In genomic region chr6:8082572-8082953, GRCh38 we compare ENCODE assay signal across 14 cellular contexts. TPM values are rescaled to one million over a fixed set of nuclear protein-coding genes. Genes with fewer than 3 reads are reported as not detected.
A peak's percentile ranks its signal among the peaks of the same experiment; 100 is the strongest.
DNase-seq lines count a peak whose midpoint lies in the region; ATAC-seq and TF ChIP-seq lines count a peak whose summit lies in the region.
"Had no signal": no experiment of that assay in that cellular context is flagged by ENCODE, and none has a peak within 500 bp of the region (broad histone marks: within the 10 kb centered on the region; RNA-seq: fewer than 3 reads in every experiment).

No MANE protein-coding gene starts in this region.

- CTCF ChIA-PET in PC-3 (lab: Charles Lee) (no interaction called here), mammary epithelial cell (lab: Charles Lee; ENCODE audit: low non-redundant PET) (no interaction called here), OCI-LY7 (lab: Charles Lee; ENCODE audit: unreplicated experiment) (no interaction called here)

- 100% methylated on average over 1 of the region's 1 CpG for WGBS in mammary epithelial cell (ENCODE audit: low coverage, missing lambda C conversion rate)

- dilution Hi-C loops in mammary epithelial cell (cut with HindIII; ENCODE audit: low sequenced_read_pairs) = no loop called here

- H2AFZ ChIP-seq in PC-3 (ENCODE audit: low read length) (no peak overlapping the region), mammary epithelial cell (ENCODE audit: low read depth, low read length) (no peak overlapping the region), OCI-LY7 (ENCODE audit: low read length) (no peak overlapping the region)

- peak overlapping the region; percentile 72 for H3K27ac ChIP-seq in 22Rv1
- peak overlapping the region; percentile 86 for H3K27ac ChIP-seq in PC-3 (ENCODE audit: low read length)
- peak overlapping the region; percentile 59 for H3K27ac ChIP-seq in mammary epithelial cell (ENCODE audit: insufficient read depth, low read depth, low read length)
- H3K27ac ChIP-seq in OCI-LY7 (ENCODE audit: low read depth, low read length, poor library complexity, severe bottlenecking) = no peak overlapping the region

- peaks cover 3% of the 10 kb centered on the region for H3K9me3 Mint-ChIP-seq in nephron
- H3K9me3 Mint-ChIP-seq: activated B cell treated with CpG ODN at 0.5 μM for 24 hours; activated naive CD4-positive, alpha-beta T cell treated with anti-CD3 and anti-CD28 coated beads, Interleukin-2, amount 50 U/mL, for 72 hours; T-cell had no signal

- H3K27me3 Mint-ChIP-seq in nephron (ENCODE audit: low read depth) = peaks cover 3% of the 10 kb centered on the region
- H3K27me3 Mint-ChIP-seq: activated B cell treated with CpG ODN at 0.5 μM for 24 hours, T-cell had no signal

- no peaks in the 10 kb centered on the region for H3K27me3 ChIP-seq in PC-3 (ENCODE audit: low read length)
- no peaks in the 10 kb centered on the region for H3K27me3 ChIP-seq in mammary epithelial cell (ENCODE audit: insufficient read depth, low read length)
- H3K27me3 ChIP-seq: esophagus muscularis mucosa had no signal

- DNase-seq in PC-3 = no peak
- DNase-seq in mammary epithelial cell = no peak
- DNase-seq in amniotic stem cell (lab: John Stamatoyannopoulos, UW) = no peak
- DNase-seq in OCI-LY7 (ENCODE audit: low spot score) = no peak
- DNase-seq in effector CD8-positive, alpha-beta T cell (lab: John Stamatoyannopoulos, UW) = no peak
- DNase-seq: activated B cell treated with CpG ODN at 0.5 μM for 24 hours, NCI-H2029, NCI-H510A treated with DMSO at 0.1 percent for 48 hours, T-cell had no signal

- TF ChIP-seq CTCF in 22Rv1 (IDR thresholded peaks at IDR 0.05) = no peak
- TF ChIP-seq CTCF in PC-3 (conservative IDR thresholded peaks at IDR 0.05; ENCODE audit: low read depth, low read length) = no peak
- no peak for TF ChIP-seq CTCF in mammary epithelial cell (conservative IDR thresholded peaks at IDR 0.05 in 1 of 2, IDR thresholded peaks at IDR 0.05 in 1 of 2; ENCODE audit: extremely low read depth in 1 of 2, insufficient read depth in 1 of 2, low read depth in 1 of 2, low read length in 2 of 2)
- TF ChIP-seq CTCF in nephron (IDR thresholded peaks at IDR 0.05; ENCODE audit: unreplicated experiment in 3 of 3) = no peak
- no peak for TF ChIP-seq CTCF in OCI-LY7 (conservative IDR thresholded peaks at IDR 0.05; ENCODE audit: low read length)

- H3K36me3 ChIP-seq in PC-3 (ENCODE audit: low read depth, low read length) = peaks cover 8% of the 10 kb centered on the region; the same call in 1 of the 2 replicates
- peaks cover 4% of the 10 kb centered on the region for H3K36me3 ChIP-seq in mammary epithelial cell (ENCODE audit: insufficient read depth, low read length)
- peaks cover 91% of the 10 kb centered on the region for H3K36me3 ChIP-seq in OCI-LY7 (ENCODE audit: insufficient read depth, low read length)

- peaks cover 14% of the 10 kb centered on the region for H3F3A ChIP-seq in PC-3 (ENCODE audit: low read length, unreplicated experiment)

- H3K9me3 ChIP-seq in PC-3 (ENCODE audit: low read length) (no peaks in the 10 kb centered on the region), mammary epithelial cell (replicated peaks; ENCODE audit: insufficient read depth, low read length) (no peaks in the 10 kb centered on the region), OCI-LY7 (ENCODE audit: low read length) (no peaks in the 10 kb centered on the region)
- H3K9me3 ChIP-seq: esophagus muscularis mucosa had no signal

- peaks cover 49% of the 10 kb centered on the region for H3K79me2 ChIP-seq in PC-3 (ENCODE audit: low read length)
- H3K79me2 ChIP-seq in mammary epithelial cell (ENCODE audit: insufficient read depth, low read length) = peaks cover 45% of the 10 kb centered on the region
- H3K79me2 ChIP-seq in OCI-LY7 (ENCODE audit: insufficient read depth, low read depth, low read length) = peaks cover 16% of the 10 kb centered on the region; the same call in 1 of the 2 replicates

- in situ Hi-C loops in mammary epithelial cell (cut with MboI; ENCODE audit: low sequenced_read_pairs in 2 of 2) = no loop called here

- H3K4me3 Mint-ChIP-seq in nephron = no peak overlapping the region
- H3K4me3 Mint-ChIP-seq: activated B cell treated with CpG ODN at 0.5 μM for 24 hours, T-cell had no signal

- no TSS peak for BruUV-seq in PC-3 (replicated peaks; lab: Mats Ljungman, UMichigan)
- no TSS peak for BruUV-seq in mammary epithelial cell (replicated peaks; lab: Mats Ljungman, UMichigan)
- BruUV-seq in OCI-LY7 (replicated peaks; lab: Mats Ljungman, UMichigan) = no TSS peak

- H3K4me2 ChIP-seq in PC-3 (ENCODE audit: low read length) = peak overlapping the region; percentile 53
- H3K4me2 ChIP-seq in mammary epithelial cell (ENCODE audit: insufficient read depth, low read depth, low read length) = peak overlapping the region; percentile 8
- H3K4me2 ChIP-seq in OCI-LY7 (ENCODE audit: low read length) = no peak overlapping the region

- H3K9ac ChIP-seq in PC-3 (ENCODE audit: low read length) = peak overlapping the region; percentile 52
- H3K9ac ChIP-seq in mammary epithelial cell (ENCODE audit: insufficient read depth, low read length) = no peak overlapping the region

- peaks cover 67% of the 10 kb centered on the region for H3K4me1 ChIP-seq in PC-3 (ENCODE audit: insufficient read depth, low read length)
- H3K4me1 ChIP-seq in mammary epithelial cell (ENCODE audit: insufficient read depth, low read length) = peaks cover 42% of the 10 kb centered on the region
- no peaks in the 10 kb centered on the region for H3K4me1 ChIP-seq in OCI-LY7 (ENCODE audit: insufficient read depth, low read length, poor library complexity, severe bottlenecking)

- H4K20me1 ChIP-seq in PC-3 (ENCODE audit: low read length) (peaks cover 3% of the 10 kb centered on the region; the same call in 1 of the 2 replicates), mammary epithelial cell (ENCODE audit: insufficient read depth, low read length) (no peaks in the 10 kb centered on the region), OCI-LY7 (ENCODE audit: insufficient read depth, low read length) (no peaks in the 10 kb centered on the region)

- intact Hi-C loops in PC-3 (cut with micrococcal nuclease) (loop anchor here (2.0 kb wide), 1 partner anchor 26 kb away; no protein-coding TSS in a partner anchor), mammary epithelial cell (cut with micrococcal nuclease) (no loop called here), OCI-LY7 (cut with micrococcal nuclease; ENCODE audit: unreplicated experiment) (no loop called here)

- H3K36me3 Mint-ChIP-seq in nephron (ENCODE audit: low read depth) = peaks cover 33% of the 10 kb centered on the region

- H3K4me3 ChIP-seq in PC-3 (ENCODE audit: low read length) = peak overlapping the region; percentile 26
- H3K4me3 ChIP-seq in mammary epithelial cell (replicated peaks in 1 of 3; ENCODE audit: insufficient read depth in 1 of 3, low read depth in 2 of 3, low read length in 3 of 3) = no peak overlapping the region
- H3K4me3 ChIP-seq in OCI-LY7 (ENCODE audit: low read depth, low read length, poor library complexity, severe bottlenecking) = no peak overlapping the region
- H3K4me3 ChIP-seq: esophagus muscularis mucosa had no signal

- peaks cover 28% of the 10 kb centered on the region for H3K4me1 Mint-ChIP-seq in nephron

- no peaks in the 10 kb centered on the region for H3K9me2 ChIP-seq in PC-3 (replicated peaks; ENCODE audit: low read length)
- no peaks in the 10 kb centered on the region for H3K9me2 ChIP-seq in OCI-LY7 (ENCODE audit: insufficient read depth, low read length)

- peak overlapping the region; percentile 79 to 91 (median 80) for H3K27ac Mint-ChIP-seq in nephron
- H3K27ac Mint-ChIP-seq: activated B cell treated with CpG ODN at 0.5 μM for 24 hours, T-cell had no signal

- POLR2A ChIA-PET in PC-3 (lab: Charles Lee; ENCODE audit: unreplicated experiment) = no interaction called here
- POLR2A ChIA-PET in OCI-LY7 (lab: Charles Lee) = no interaction called here

- ATAC-seq in PC-3 (no peak), HG03175 (IDR thresholded peaks at IDR 0.05; ENCODE audit: unreplicated experiment) (no peak)
- ATAC-seq: T-cell had no signal

RNA-seq across cellular contexts. Expression of gene BLOC1S5, which starts 18.4 kb away (rescaled TPM):
- total RNA-seq in PC-3 (2014; rRNA removed) (5.8 and 9.1 TPM in 2 replicates), mammary epithelial cell (10 to 100 TPM in 1 of 2 donors, 1 to 10 TPM in 1; 9.0 to 11.9 TPM), OCI-LY7 (2022) (25.7 and 30.7 TPM in 2 replicates)
- 4.2 TPM for polyA plus RNA-seq in mammary epithelial cell
- polyA minus RNA-seq in mammary epithelial cell = 4.4 TPM
- 22.6 and 30.0 TPM in 2 replicates for total RNA-seq in OCI-LY7 (2014; rRNA removed; shearing (Covaris generic))

RNA-seq across cellular contexts. Expression of gene EEF1E1, which starts 19.8 kb away (rescaled TPM):
- total RNA-seq in PC-3 (2014; rRNA removed) (64.6 and 72.6 TPM in 2 replicates), mammary epithelial cell (10 to 100 TPM; 20.2 to 39.6 TPM), OCI-LY7 (2022) (68.0 and 70.5 TPM in 2 replicates)
- polyA plus RNA-seq in mammary epithelial cell = 55.4 TPM
- polyA minus RNA-seq in mammary epithelial cell = 14.2 TPM
- 54.6 and 70.9 TPM in 2 replicates for total RNA-seq in OCI-LY7 (2014; rRNA removed; shearing (Covaris generic))
